Comparison of ENCODE assay signal across 10 cellular contexts in genomic region chr6:128515550-128516513, GRCh38. TPM values are rescaled to one million over a fixed set of nuclear protein-coding genes. Genes with fewer than 3 reads are reported as not detected.
DNase-seq lines count a peak whose midpoint lies in the region; ATAC-seq, FAIRE-seq and TF ChIP-seq lines count a peak whose summit lies in the region.
"Had no signal": no experiment of that assay in that cellular context is flagged by ENCODE, and none has a peak within 500 bp of the region (broad histone marks: within the 10 kb centered on the region; RNA-seq: fewer than 3 reads in every experiment).

No MANE protein-coding gene starts in this region.

- peak; percentile 46 for FAIRE-seq in GM18507 (lab: Jason Lieb, UNC)
- FAIRE-seq: D721Med had no signal

- TF ChIP-seq CTCF in fibroblast of villous mesenchyme (IDR thresholded peaks at IDR 0.05; ENCODE audit: insufficient read depth, low read depth, low read length), result no peak
- no peak for TF ChIP-seq CTCF in sigmoid colon (IDR thresholded peaks at IDR 0.05)
- TF ChIP-seq CTCF in WERI-Rb-1 (IDR thresholded peaks at IDR 0.05; ENCODE audit: low read depth, low read length), result no peak

- H3K9me3 ChIP-seq in adipocyte (ENCODE audit: control insufficient read depth, low read length) (no peaks in the 10 kb centered on the region), sigmoid colon (no peaks in the 10 kb centered on the region), WERI-Rb-1 (ENCODE audit: severe bottlenecking) (no peaks in the 10 kb centered on the region)

- 59 to 73% methylated on average over 6 of the region's 6 CpGs for WGBS in sigmoid colon, 2 donors

- intact Hi-C loops in sigmoid colon (cut with DNase I), result loop anchor here (2.0 kb wide), 1 partner anchor 185 kb away; no protein-coding TSS in a partner anchor

- no peak for DNase-seq in GM18507 (ENCODE audit: extremely low spot score, insufficient read length, low read depth)
- peak; percentile 57 for DNase-seq in adipocyte (ENCODE audit: low read depth)
- peak; percentile 43 for DNase-seq in fibroblast of villous mesenchyme (ENCODE audit: low read depth)
- DNase-seq in sigmoid colon, result no peak
- no peak for DNase-seq in NCI-H2107 treated with DMSO at 0.1 percent for 48 hours (lab: John Stamatoyannopoulos, UW; ENCODE audit: unreplicated experiment)
- DNase-seq in NOMO-1 (lab: John Stamatoyannopoulos, UW; ENCODE audit: unreplicated experiment in 2 of 2), result no peak
- no peak for DNase-seq in WERI-Rb-1
- DNase-seq: retina had no signal

- TF ChIP-seq EP300 in sigmoid colon (IDR thresholded peaks at IDR 0.05), result no peak

- H3K27me3 ChIP-seq in adipocyte (replicated peaks; ENCODE audit: control insufficient read depth, insufficient read depth, low read length), result no peaks in the 10 kb centered on the region
- no peaks in the 10 kb centered on the region for H3K27me3 ChIP-seq in sigmoid colon
- H3K27me3 ChIP-seq in WERI-Rb-1 (ENCODE audit: insufficient read depth, low read depth, severe bottlenecking), result no peaks in the 10 kb centered on the region

- H3K9ac ChIP-seq in adipocyte (ENCODE audit: low read length), result no peak overlapping the region

- no peaks in the 10 kb centered on the region for H3K36me3 ChIP-seq in adipocyte (ENCODE audit: control insufficient read depth, insufficient read depth, low read length, severe bottlenecking)
- no peaks in the 10 kb centered on the region for H3K36me3 ChIP-seq in sigmoid colon
- H3K36me3 ChIP-seq in WERI-Rb-1, result no peaks in the 10 kb centered on the region

- H3K27ac ChIP-seq in sigmoid colon (peak overlapping the region; percentile 53 to 74 (median 67)), WERI-Rb-1 (no peak overlapping the region)

- H3K4me1 ChIP-seq in adipocyte (ENCODE audit: control insufficient read depth, insufficient read depth, low read length), result peaks cover 18% of the 10 kb centered on the region
- peaks cover 0 to 65% (median 49%) of the 10 kb centered on the region in 4 donors for H3K4me1 ChIP-seq in sigmoid colon

- TF ChIP-seq POLR2A in sigmoid colon (IDR thresholded peaks at IDR 0.05), result no peak

- no peak for ATAC-seq in GM19328 (IDR thresholded peaks at IDR 0.05; ENCODE audit: unreplicated experiment)

- no peak overlapping the region for H3K4me3 ChIP-seq in adipocyte (ENCODE audit: low read length)
- no peak overlapping the region for H3K4me3 ChIP-seq in fibroblast of villous mesenchyme (ENCODE audit: low read depth, low read length)
- peak overlapping the region in 1 of 4 donors; percentile 8 for H3K4me3 ChIP-seq in sigmoid colon
- H3K4me3 ChIP-seq in WERI-Rb-1 (ENCODE audit: low read depth, low read length), result no peak overlapping the region

RNA-seq across cellular contexts. Expression of gene PTPRK, which starts 4.6 kb away (rescaled TPM):
- total RNA-seq in fibroblast of villous mesenchyme (70.0 and 82.5 TPM in 2 replicates), sigmoid colon (10 to 100 TPM; 46.7 to 51.3 (median 47.1) TPM)
- polyA plus RNA-seq in sigmoid colon, result 10 to 100 TPM in 1 of 3 donors, 1 to 10 TPM in 2; 6.0 to 23.2 (median 9.0) TPM

Comparison
In these comparisons a context has a peak if more than half of its experiments do, and no peak if none do; other contexts are left out.
1. DNase-seq: peak in adipocyte (single experiment) and fibroblast of villous mesenchyme (single experiment); none in GM18507 (single experiment), sigmoid colon (single experiment), NCI-H2107 treated with DMSO at 0.1 percent for 48 hours (single experiment), NOMO-1 (0 of 2) and WERI-Rb-1 (single experiment).